Comparison of ENCODE assay signal across 27 cellular contexts in the genomic region with DNA sequence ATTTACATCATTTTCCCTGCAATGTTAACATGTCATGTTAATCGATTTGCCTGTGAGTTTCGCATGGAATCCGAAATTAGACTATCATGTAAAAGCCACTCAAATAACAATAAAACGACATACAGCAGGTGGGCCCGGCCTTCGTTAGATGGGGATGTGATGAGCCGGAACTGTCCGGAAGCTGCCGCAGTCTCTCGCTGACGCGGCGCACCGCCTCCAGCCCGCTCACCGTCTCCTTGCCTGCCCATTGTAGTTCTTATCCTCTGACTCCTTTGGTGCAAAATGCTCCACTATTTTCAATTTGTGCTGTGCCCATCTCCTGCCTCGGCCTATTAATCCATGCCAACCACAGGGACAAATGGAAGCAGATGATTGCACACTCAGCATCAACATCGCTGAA.
"Had no signal": no experiment of that assay in that cellular context is flagged by ENCODE, and none has a peak within 500 bp of the region (broad histone marks: within the 10 kb centered on the region; RNA-seq: fewer than 3 reads in every experiment).

No MANE protein-coding gene starts in this region.

- H3K27me3 ChIP-seq: ascending aorta, cardiac muscle cell had no signal

- H3K9me3 ChIP-seq: ascending aorta had no signal

- H3K4me1 ChIP-seq: ascending aorta had no signal

- H3K36me3 ChIP-seq: ascending aorta, cardiac muscle cell, WERI-Rb-1 had no signal

- H3K4me3 ChIP-seq: ascending aorta, cardiac muscle cell had no signal

- H3K27ac ChIP-seq: ascending aorta, cardiac muscle cell, WERI-Rb-1 had no signal

- DNase-seq: activated CD4-positive, alpha-beta memory T cell treated with anti-CD3 and anti-CD28 coated beads, Interleukin-2, amount 10 ng/mL, durations not matched to agents 7 days and 5 days; activated CD4-positive, alpha-beta T cell treated with anti-CD3 and anti-CD28 coated beads for 1 hour; activated CD4-positive, alpha-beta T cell treated with anti-CD3 and anti-CD28 coated beads for 36 hours; activated CD4-positive, alpha-beta T cell treated with anti-CD3 and anti-CD28 coated beads for 48 hours; activated CD4-positive, alpha-beta T cell treated with anti-CD3 and anti-CD28 coated beads, Interleukin-2, amount 10 ng/mL, durations not matched to agents 7 days and 5 days; activated CD4-positive, alpha-beta T cell treated with anti-CD3 and anti-CD28 coated beads, Interleukin-2, amount 50 U/mL, for 48 hours; activated CD8-positive, alpha-beta memory T cell treated with anti-CD3 and anti-CD28 coated beads for 24 hours; activated CD8-positive, alpha-beta memory T cell treated with anti-CD3 and anti-CD28 coated beads, Interleukin-2, amount 10 ng/mL, durations not matched to agents 7 days and 5 days; activated CD8-positive, alpha-beta memory T cell treated with anti-CD3 and anti-CD28 coated beads, Interleukin-2, amount 50 U/mL, for 48 hours; activated CD8-positive, alpha-beta T cell treated with anti-CD3 and anti-CD28 coated beads, Interleukin-2, amount 10 ng/mL, durations not matched to agents 7 days and 5 days; activated effector memory CD4-positive, alpha-beta T cell treated with Interleukin-2 at 50 U/mL for 16 hours; activated gamma-delta T cell; activated naive CD4-positive, alpha-beta T cell treated with anti-CD3 and anti-CD28 coated beads, Interleukin-2, amount 10 ng/mL, durations not matched to agents 7 days and 5 days; activated naive CD4-positive, alpha-beta T cell treated with Interleukin-2 at 50 U/mL for 16 hours; activated naive CD8-positive, alpha-beta T cell treated with anti-CD3 and anti-CD28 coated beads, Interleukin-2, amount 10 ng/mL, durations not matched to agents 7 days and 5 days; activated naive CD8-positive, alpha-beta T cell treated with anti-CD3 and anti-CD28 coated beads, Interleukin-2, amount 50 U/mL, for 24 hours; activated T-cell treated with anti-CD3 and anti-CD28 coated beads, Interleukin-2, amount 50 U/mL, for 24 hours; activated T-cell treated with anti-CD3 and anti-CD28 coated beads, Interleukin-2, amount 50 U/mL, for 48 hours; amygdala; anterior cingulate cortex; caudate nucleus; cerebellar nuclear complex; T-helper 2 cell; T-helper 9 cell; WERI-Rb-1 had no signal
